In genomic region chr1:27572019-27572678, GRCh38 we compare ENCODE assay signal across 10 cellular contexts. TPM values are rescaled to one million over a fixed set of nuclear protein-coding genes. Genes with fewer than 3 reads are reported as not detected.
DNase-seq lines count a peak whose midpoint lies in the region; ATAC-seq, FAIRE-seq and TF ChIP-seq lines count a peak whose summit lies in the region.
"Had no signal": no experiment of that assay in that cellular context is flagged by ENCODE, and none has a peak within 500 bp of the region (broad histone marks: within the 10 kb centered on the region; RNA-seq: fewer than 3 reads in every experiment).

No MANE protein-coding gene starts in this region.

- H3K9me3 ChIP-seq in A549, result no peaks in the 10 kb centered on the region
- H3K9me3 ChIP-seq in NT2/D1 (ENCODE audit: insufficient read depth, low read length), result no peaks in the 10 kb centered on the region
- no peaks in the 10 kb centered on the region for H3K9me3 ChIP-seq in fibroblast of lung (ENCODE audit: control insufficient read depth, insufficient read depth, low read depth, low read length)
- no peaks in the 10 kb centered on the region for H3K9me3 ChIP-seq in ovary

- H2AFZ ChIP-seq in fibroblast of lung (ENCODE audit: low read length), result no peak overlapping the region

- no peak for TF ChIP-seq CTCF in A549 (IDR thresholded peaks at IDR 0.05)
- no peak for TF ChIP-seq CTCF in fibroblast of lung (conservative IDR thresholded peaks at IDR 0.05 in 1 of 2, IDR thresholded peaks at IDR 0.05 in 1 of 2; ENCODE audit: low read depth in 1 of 2, low read length in 2 of 2)
- TF ChIP-seq CTCF in ovary (IDR thresholded peaks at IDR 0.05), result no peak

- H3K4me3 ChIP-seq in A549 (no peak overlapping the region), NT2/D1 (ENCODE audit: insufficient read length, low read depth) (peak overlapping the region; percentile 1), fibroblast of lung (replicated peaks in 1 of 4; ENCODE audit: control extremely low read depth in 1 of 4, insufficient read depth in 1 of 4, low read depth in 3 of 4, low read length in 4 of 4) (no peak overlapping the region), ovary (peak overlapping the region; percentile 4)

- H4K20me1 ChIP-seq in fibroblast of lung (ENCODE audit: control insufficient read depth, extremely low read depth, insufficient read depth, low read length), result no peaks in the 10 kb centered on the region

- POLR2A ChIA-PET in A549 (lab: Yijun Ruan, JAX), result no interaction called here

- TF ChIP-seq EP300 in A549 (IDR thresholded peaks at IDR 0.05), result no peak
- TF ChIP-seq EP300 in ovary (IDR thresholded peaks at IDR 0.05), result no peak

- WGBS in A549 (ENCODE audit: missing lambda C conversion rate), result 27% methylated on average over 8 of the region's 9 CpGs
- WGBS in ovary, 3 donors, result 11 to 12% (median 12%) methylated on average over 9 of the region's 9 CpGs

- H3K27ac ChIP-seq in A549 (peak overlapping the region; percentile 38 to 71; a peak in 4 of 6 replicates), fibroblast of lung (ENCODE audit: insufficient read depth, low read length) (no peak overlapping the region), ovary (peak overlapping the region; percentile 50 to 89)

- H3K4me1 ChIP-seq in A549 (peaks cover 80% of the 10 kb centered on the region), NT2/D1 (ENCODE audit: insufficient read depth, insufficient read length) (peaks cover 71% of the 10 kb centered on the region), fibroblast of lung (ENCODE audit: control insufficient read depth, extremely low read depth, insufficient read depth, low read length) (peaks cover 69% of the 10 kb centered on the region), ovary (ENCODE audit: insufficient read depth) (peaks cover 65% of the 10 kb centered on the region)

- TF ChIP-seq POLR2A in A549 (IDR thresholded peaks at IDR 0.05; ENCODE audit: low read length) (no peak), ovary (IDR thresholded peaks at IDR 0.05) (no peak)

- H3K27me3 ChIP-seq in NT2/D1 (ENCODE audit: insufficient read depth, insufficient read length) (no peaks in the 10 kb centered on the region), fibroblast of lung (ENCODE audit: control insufficient read depth, insufficient read depth, low read length) (no peaks in the 10 kb centered on the region), ovary (no peaks in the 10 kb centered on the region)

- TF ChIP-seq RAD21 in A549 (conservative IDR thresholded peaks at IDR 0.05 in 1 of 2, IDR thresholded peaks at IDR 0.05 in 1 of 2), result no peak

- peak overlapping the region; percentile 9; the same call in 1 of the 3 replicates for H3K4me2 ChIP-seq in A549
- H3K4me2 ChIP-seq in fibroblast of lung (ENCODE audit: extremely low read depth, insufficient read depth, low read length), result peak overlapping the region; percentile 15

- H3K9ac ChIP-seq in NT2/D1 (ENCODE audit: insufficient read length, low read depth) (peak overlapping the region; percentile 74), fibroblast of lung (ENCODE audit: insufficient read depth, low read length) (no peak overlapping the region)

- no peak for FAIRE-seq in A549 (lab: Jason Lieb, UNC)

- H3K36me3 ChIP-seq in NT2/D1 (ENCODE audit: insufficient read depth, insufficient read length, low read length), result peaks cover 13% of the 10 kb centered on the region
- H3K36me3 ChIP-seq in fibroblast of lung (ENCODE audit: control insufficient read depth, insufficient read depth, low read length), result no peaks in the 10 kb centered on the region
- no peaks in the 10 kb centered on the region for H3K36me3 ChIP-seq in ovary

- DNase-seq in A549 (ENCODE audit: low read depth in 1 of 2, low spot score in 1 of 2) (no peak), NT2/D1 (ENCODE audit: low read depth, low spot score) (no peak), fibroblast of lung (ENCODE audit: low read depth in 2 of 2) (no peak), ovary (peak in 1 of 5 donors; percentile 43), hypothalamus (lab: John Stamatoyannopoulos, UW) (no peak)
- no peak for DNase-seq in stimulated activated CD8-positive, alpha-beta memory T cell treated with anti-CD3 and anti-CD28 coated beads, Interleukin-4, amount 100 ng/mL, for 48 hours
- DNase-seq: activated CD8-positive, alpha-beta memory T cell treated with anti-CD3 and anti-CD28 coated beads, Interleukin-2, amount 50 U/mL, for 4 hours; KG1 had no signal

- no peak for ATAC-seq in A549
- no peak for ATAC-seq in HG02571 (IDR thresholded peaks at IDR 0.05; ENCODE audit: unreplicated experiment)
- ATAC-seq in GM18868 (IDR thresholded peaks at IDR 0.05; ENCODE audit: unreplicated experiment), result no peak

- intact Hi-C loops in ovary (cut with DNase I), result loop anchor here in 1 of 4 donors (10.0 kb wide), 1 partner anchor 47 kb away; no protein-coding TSS in a partner anchor

- CTCF ChIA-PET in A549 (lab: Yijun Ruan, JAX), result interaction anchor here (0.6 to 18.5 kb wide), 8 partner anchors 11 to 272 kb away, joined by 3 to 314 read pairs (median 4); partner anchors contain the start of gene AHDC1

- peaks cover 51% of the 10 kb centered on the region for H3K79me2 ChIP-seq in fibroblast of lung (ENCODE audit: control insufficient read depth, insufficient read depth, low read length)

TF ChIP-seq in A549, 52 proteins besides CTCF, POLR2A, EP300 and RAD21:
- TF ChIP-seq, protein P1, sequence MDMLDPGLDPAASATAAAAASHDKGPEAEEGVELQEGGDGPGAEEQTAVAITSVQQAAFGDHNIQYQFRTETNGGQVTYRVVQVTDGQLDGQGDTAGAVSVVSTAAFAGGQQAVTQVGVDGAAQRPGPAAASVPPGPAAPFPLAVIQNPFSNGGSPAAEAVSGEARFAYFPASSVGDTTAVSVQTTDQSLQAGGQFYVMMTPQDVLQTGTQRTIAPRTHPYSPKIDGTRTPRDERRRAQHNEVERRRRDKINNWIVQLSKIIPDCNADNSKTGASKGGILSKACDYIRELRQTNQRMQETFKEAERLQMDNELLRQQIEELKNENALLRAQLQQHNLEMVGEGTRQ (IDR thresholded peaks at IDR 0.05), result no peak
- TF ChIP-seq ZNF302 (CRISPR knock-in tag; IDR thresholded peaks at IDR 0.05) (no peak), NFE2L2 (conservative IDR thresholded peaks at IDR 0.05; ENCODE audit: low read length) (no peak), REST (IDR thresholded peaks at IDR 0.05) (no peak)
TF ChIP-seq in A549: peak in this region for 0.

RNA-seq across cellular contexts. Expression of gene AHDC1, which starts 31.8 kb away (rescaled TPM):
- polyA plus RNA-seq in A549 (2011; rRNA removed) (1.3 and 2.6 TPM in 2 replicates), A549 (2017; fragmentation: RNase III; extraction: RNeasy Plus Mini Kit Qiagen cat#74134 plus additional on column Dnase treatment) (9.8 to 11.5 TPM (median 10.0 TPM) in 3 replicates), fibroblast of lung (3.1 and 4.2 TPM in 2 replicates), ovary (10 to 100 TPM; 11.2 to 33.2 TPM)
- polyA plus RNA-seq in A549 (2012; cell fraction: cytosol; rRNA removed), result 5.0 and 6.2 TPM in 2 replicates
- polyA plus RNA-seq in A549 (2012; cell fraction: nucleus; rRNA removed), result 12.9 and 17.1 TPM in 2 replicates
- polyA minus RNA-seq in A549 (2011; rRNA and poly(A)+ RNA removed), result 2.9 and 3.6 TPM in 2 replicates
- total RNA-seq in fibroblast of lung (5.1 and 6.9 TPM in 2 replicates), ovary (100 to 1,000 TPM in 3 of 7 donors, 10 to 100 TPM in 4; 11.3 to 159 (median 91.2) TPM)
- polyA plus RNA-seq in fibroblast of lung (2012), result 12.4 and 22.9 TPM in 2 replicates
- polyA minus RNA-seq in fibroblast of lung (ENCODE audit: low replicate concordance), result 17.7 and 33.1 TPM in 2 replicates

Comparison
In these comparisons a context has a peak if more than half of its experiments do, and no peak if none do; other contexts are left out.
1. H3K4me3 ChIP-seq: peak in NT2/D1 (single experiment) and ovary (single experiment); none in A549 (single experiment) and fibroblast of lung (0 of 4).